In the genomic region with DNA sequence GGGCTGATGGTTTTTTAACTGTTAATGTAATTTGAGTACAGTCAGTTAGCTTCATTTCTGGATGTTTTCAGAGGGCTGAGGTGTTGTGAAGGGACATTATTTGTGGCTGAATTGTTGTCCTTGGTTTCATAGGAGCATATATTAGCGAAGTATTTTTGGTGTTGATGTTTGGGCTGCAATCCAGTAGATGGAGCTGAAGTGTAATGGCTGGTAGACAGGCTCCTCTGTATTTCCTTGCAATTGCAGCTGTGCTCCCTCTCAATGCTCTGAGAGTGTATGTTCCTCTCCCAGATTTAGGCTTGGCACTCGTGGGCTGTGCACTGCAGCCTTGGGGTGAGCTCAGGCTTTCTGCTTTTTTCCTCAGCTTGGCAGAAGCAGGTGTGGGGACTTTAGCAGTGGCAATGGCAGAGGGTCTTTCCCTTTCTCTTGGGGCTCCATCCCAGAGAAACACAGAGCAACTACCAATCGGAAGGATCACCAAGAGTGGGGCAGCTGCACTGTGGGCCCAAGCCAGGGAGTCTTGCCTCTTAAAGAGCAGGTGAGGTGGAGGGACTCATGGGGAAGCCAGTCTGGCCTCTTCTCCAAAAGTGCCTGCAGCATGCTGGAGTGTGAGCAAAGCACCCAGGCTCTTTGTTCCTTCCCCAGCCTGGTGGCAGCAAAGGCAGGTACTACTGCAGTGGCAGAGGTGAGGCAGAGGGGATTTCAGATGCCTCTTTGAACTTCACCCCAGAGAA, we compare ENCODE assay signal across 12 cellular contexts.
DNase-seq lines count a peak whose midpoint lies in the region; ATAC-seq and TF ChIP-seq lines count a peak whose summit lies in the region.
"Had no signal": no experiment of that assay in that cellular context is flagged by ENCODE, and none has a peak within 500 bp of the region (broad histone marks: within the 10 kb centered on the region; RNA-seq: fewer than 3 reads in every experiment).

No MANE protein-coding gene starts in this region.

- H3K27ac ChIP-seq in iPS DF 6.9 (ENCODE audit: low read length) (no peak overlapping the region), right atrium auricular region (no peak overlapping the region)

- no CpG with 5 or more reads among the region's 3 CpGs for WGBS in iPS DF 6.9 (ENCODE audit: insufficient coverage, insufficient read length)

- no peak for TF ChIP-seq CTCF in right atrium auricular region (IDR thresholded peaks at IDR 0.05)

- H3K9me3 ChIP-seq in iPS DF 6.9 (ENCODE audit: control insufficient read depth, insufficient read depth, low read length) (no peaks in the 10 kb centered on the region), right atrium auricular region (no peaks in the 10 kb centered on the region)

- H3K36me3 ChIP-seq in iPS DF 6.9 (ENCODE audit: control insufficient read depth, insufficient read depth, low read length) (no peaks in the 10 kb centered on the region), right atrium auricular region (no peaks in the 10 kb centered on the region)

- H3K4me3 ChIP-seq in iPS DF 6.9 (ENCODE audit: low read length) (no peak overlapping the region), right atrium auricular region (no peak overlapping the region)

- no peaks in the 10 kb centered on the region for H3K27me3 ChIP-seq in iPS DF 6.9 (ENCODE audit: control insufficient read depth, insufficient read depth, low read length)
- H3K27me3 ChIP-seq in right atrium auricular region: no peaks in the 10 kb centered on the region

- ATAC-seq in GM19463 (IDR thresholded peaks at IDR 0.05; ENCODE audit: unreplicated experiment): peak; percentile 74
- ATAC-seq in GM21723 (IDR thresholded peaks at IDR 0.05; ENCODE audit: unreplicated experiment): no peak
- no peak for ATAC-seq in GM21515 (IDR thresholded peaks at IDR 0.05; ENCODE audit: unreplicated experiment)

- H3K4me1 ChIP-seq in iPS DF 6.9 (ENCODE audit: control insufficient read depth, insufficient read depth, low read length) (no peaks in the 10 kb centered on the region), right atrium auricular region (no peaks in the 10 kb centered on the region)

- DNase-seq in DMS53 (lab: John Stamatoyannopoulos, UW): peak; percentile 54
- peak; percentile 19 for DNase-seq in NCI-H82 (lab: John Stamatoyannopoulos, UW)
- peak; percentile 22 for DNase-seq in iPS DF 6.9 (ENCODE audit: low read depth, low spot score)
- DNase-seq in right atrium auricular region (ENCODE audit: low spot score): no peak
- no peak for DNase-seq in stimulated activated CD4-positive, alpha-beta T cell treated with anti-CD3 and anti-CD28 coated beads, Interleukin-4, amount 100 ng/mL, for 4 hours
- DNase-seq: activated CD4-positive, alpha-beta T cell treated with anti-CD3 and anti-CD28 coated beads, Interleukin-2, amount 50 U/mL, for 1 hour; CD4-positive, CD25-positive, alpha-beta regulatory T cell; midbrain; NCI-H69 had no signal

Comparison
In these comparisons a context has a peak if more than half of its experiments do, and no peak if none do; other contexts are left out.
1. DNase-seq: peak in DMS53 (single experiment), NCI-H82 (single experiment) and iPS DF 6.9 (single experiment); none in right atrium auricular region (single experiment) and stimulated activated CD4-positive, alpha-beta T cell treated with anti-CD3 and anti-CD28 coated beads, Interleukin-4, amount 100 ng/mL, for 4 hours (0 of 2).